In the genomic region with DNA sequence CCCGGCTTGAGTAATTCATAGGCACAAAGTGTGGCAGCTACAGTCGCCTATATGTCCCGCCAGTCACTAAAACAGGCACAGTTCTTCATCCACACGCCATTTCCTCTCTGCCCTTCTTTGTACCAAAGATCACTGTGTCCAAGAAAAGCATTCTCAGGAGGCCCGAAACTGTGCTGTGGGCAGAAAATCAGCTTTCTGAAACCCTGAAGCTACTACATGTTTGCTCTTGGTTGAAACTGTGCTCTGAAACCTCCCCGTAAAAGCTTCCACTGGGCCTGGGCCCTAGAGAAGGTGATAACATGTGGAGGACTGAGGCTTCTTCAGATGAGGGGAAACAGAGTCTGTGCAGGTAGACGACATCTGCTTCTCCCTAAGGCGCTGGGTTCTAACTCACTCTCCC, we compare ENCODE assay signal across 11 cellular contexts.
DNase-seq lines count a peak whose midpoint lies in the region; ATAC-seq, FAIRE-seq and TF ChIP-seq lines count a peak whose summit lies in the region.
"Had no signal": no experiment of that assay in that cellular context is flagged by ENCODE, and none has a peak within 500 bp of the region (broad histone marks: within the 10 kb centered on the region; RNA-seq: fewer than 3 reads in every experiment).

No MANE protein-coding gene starts in this region.

- H3K4me2 ChIP-seq in A549 (peak overlapping the region; percentile 69), neuronal stem cell (ENCODE audit: insufficient read depth, low read length, poor library complexity, severe bottlenecking) (no peak overlapping the region)

- POLR2A ChIA-PET in A549 (lab: Yijun Ruan, JAX): no interaction called here

- H3K27ac ChIP-seq in A549 (peak overlapping the region; percentile 61 to 74), neuronal stem cell (replicated peaks; ENCODE audit: low read length) (no peak overlapping the region)

- DNase-seq in A549 (ENCODE audit: low read depth in 1 of 2, low spot score in 1 of 2) (no peak), GM19238 (ENCODE audit: insufficient read length, low spot score) (peak; percentile 64), NCI-H2227 (lab: John Stamatoyannopoulos, UW; ENCODE audit: unreplicated experiment) (no peak), foreskin melanocyte (no peak), HPDE6-E6E7 (ENCODE audit: extremely low spot score) (no peak), neuronal stem cell (ENCODE audit: low spot score) (no peak)
- DNase-seq: NCI-H510A treated with DMSO at 0.1 percent for 48 hours, right cardiac atrium had no signal

- TF ChIP-seq POLR2A in A549 (IDR thresholded peaks at IDR 0.05; ENCODE audit: low read length): no peak

- H2BK12ac ChIP-seq in neuronal stem cell (ENCODE audit: low read length): no peak overlapping the region

- H3K27me3 ChIP-seq in neuronal stem cell (ENCODE audit: control insufficient read depth in 3 of 3, insufficient read depth in 3 of 3, low read depth in 1 of 3, low read length in 3 of 3): peaks cover 0 to 2% (median 0%) of the 10 kb centered on the region in 3 experiments

- H4K91ac ChIP-seq in neuronal stem cell (ENCODE audit: low read depth, low read length, poor library complexity): no peak overlapping the region

- H3K9me3 ChIP-seq in A549 (no peaks in the 10 kb centered on the region), neuronal stem cell (replicated peaks in 1 of 2; ENCODE audit: control insufficient read depth in 2 of 2, insufficient read depth in 1 of 2, low read depth in 1 of 2, low read length in 2 of 2) (peaks cover 0 to 3% of the 10 kb centered on the region in 2 donors)

- H2BK15ac ChIP-seq in neuronal stem cell (ENCODE audit: low read length): no peak overlapping the region

- no peak overlapping the region for H2BK5ac ChIP-seq in neuronal stem cell (ENCODE audit: low read length)

- H3K4ac ChIP-seq in neuronal stem cell (ENCODE audit: low read length): no peak overlapping the region

- no peak overlapping the region for H3K9ac ChIP-seq in neuronal stem cell (ENCODE audit: low read depth, low read length, poor library complexity)

- no peak for TF ChIP-seq RAD21 in A549 (conservative IDR thresholded peaks at IDR 0.05 in 1 of 2, IDR thresholded peaks at IDR 0.05 in 1 of 2)

- H3K4me1 ChIP-seq in A549 (peaks cover 43% of the 10 kb centered on the region), neuronal stem cell (ENCODE audit: control insufficient read depth in 2 of 2, insufficient read depth in 1 of 2, low read depth in 1 of 2, low read length in 2 of 2) (no peaks in the 10 kb centered on the region)

- no peaks in the 10 kb centered on the region for H3K36me3 ChIP-seq in neuronal stem cell (replicated peaks in 1 of 2; ENCODE audit: control insufficient read depth in 2 of 2, insufficient read depth in 2 of 2, low read length in 2 of 2)

- ATAC-seq in A549 (peak in 1 of 2 experiments; percentile 13; a peak in 3 of 6 replicates), HG02623 (IDR thresholded peaks at IDR 0.05; ENCODE audit: unreplicated experiment) (peak; percentile 90), HG03460 (IDR thresholded peaks at IDR 0.05; ENCODE audit: unreplicated experiment) (peak; percentile 92)
- ATAC-seq: right cardiac atrium had no signal

- no peak overlapping the region for H4K8ac ChIP-seq in neuronal stem cell (ENCODE audit: low read depth, low read length)

- TF ChIP-seq CTCF in A549 (IDR thresholded peaks at IDR 0.05): no peak

- H2AFZ ChIP-seq in neuronal stem cell (ENCODE audit: low read length): no peak overlapping the region

- no peak for TF ChIP-seq EP300 in A549 (IDR thresholded peaks at IDR 0.05)

- CTCF ChIA-PET in A549 (lab: Yijun Ruan, JAX): interaction anchor here (1.1 to 2.6 kb wide), 3 partner anchors 14 to 73 kb away, joined by 4 to 10 read pairs (median 4); no protein-coding TSS in a partner anchor

- no peak for FAIRE-seq in A549 (lab: Jason Lieb, UNC)
- FAIRE-seq: frontal cortex had no signal

- H3K4me3 ChIP-seq in A549 (no peak overlapping the region), neuronal stem cell (ENCODE audit: low read length in 2 of 2) (no peak overlapping the region)

- no peaks in the 10 kb centered on the region for H3K79me1 ChIP-seq in neuronal stem cell (ENCODE audit: low read depth, low read length)

- no peak overlapping the region for H3K14ac ChIP-seq in neuronal stem cell (ENCODE audit: low read length)

- no peak overlapping the region for H3K23ac ChIP-seq in neuronal stem cell (ENCODE audit: low read depth, low read length, poor library complexity)

- H3K18ac ChIP-seq in neuronal stem cell (ENCODE audit: low read length): no peak overlapping the region

- H2AK5ac ChIP-seq in neuronal stem cell (ENCODE audit: low read depth, low read length): no peak overlapping the region

- WGBS in A549 (ENCODE audit: missing lambda C conversion rate): 92% methylated on average over 8 of the region's 8 CpGs
- no CpG with 5 or more reads among the region's 8 CpGs for WGBS in neuronal stem cell (ENCODE audit: extremely low coverage in 2 of 2, insufficient read length in 2 of 2, insufficient replicate concordance in 1 of 2), 2 donors

- H2BK120ac ChIP-seq in neuronal stem cell (ENCODE audit: low read depth, low read length): no peak overlapping the region

TF ChIP-seq in A549, 52 proteins besides CTCF, POLR2A, EP300 and RAD21:
- TF ChIP-seq CEBPB (IDR thresholded peaks at IDR 0.05) (no peak), ZNF302 (CRISPR knock-in tag; IDR thresholded peaks at IDR 0.05) (no peak), HEYL (CRISPR knock-in tag; IDR thresholded peaks at IDR 0.05) (no peak), CHD2 (IDR thresholded peaks at IDR 0.05; ENCODE audit: low read length, partially characterized antibody) (no peak), GATA3 (IDR thresholded peaks at IDR 0.05; ENCODE audit: borderline replicate concordance) (no peak), MYC (IDR thresholded peaks at IDR 0.05; ENCODE audit: borderline replicate concordance, low read length) (no peak), MAX (IDR thresholded peaks at IDR 0.05) (no peak), CBX2 (IDR thresholded peaks at IDR 0.05; ENCODE audit: borderline replicate concordance, low read depth) (no peak), NR3C1 (IDR thresholded peaks at IDR 0.05) (no peak), TP53 (CRISPR knock-in tag; IDR thresholded peaks at IDR 0.05) (no peak), HOXB5 (CRISPR knock-in tag; IDR thresholded peaks at IDR 0.05) (no peak), POLR2AphosphoS2 (conservative IDR thresholded peaks at IDR 0.05; ENCODE audit: low read length) (no peak), RFX5 (IDR thresholded peaks at IDR 0.05) (no peak), TFCP2L1 (CRISPR knock-in tag; IDR thresholded peaks at IDR 0.05) (no peak)
- TF ChIP-seq, protein P1, sequence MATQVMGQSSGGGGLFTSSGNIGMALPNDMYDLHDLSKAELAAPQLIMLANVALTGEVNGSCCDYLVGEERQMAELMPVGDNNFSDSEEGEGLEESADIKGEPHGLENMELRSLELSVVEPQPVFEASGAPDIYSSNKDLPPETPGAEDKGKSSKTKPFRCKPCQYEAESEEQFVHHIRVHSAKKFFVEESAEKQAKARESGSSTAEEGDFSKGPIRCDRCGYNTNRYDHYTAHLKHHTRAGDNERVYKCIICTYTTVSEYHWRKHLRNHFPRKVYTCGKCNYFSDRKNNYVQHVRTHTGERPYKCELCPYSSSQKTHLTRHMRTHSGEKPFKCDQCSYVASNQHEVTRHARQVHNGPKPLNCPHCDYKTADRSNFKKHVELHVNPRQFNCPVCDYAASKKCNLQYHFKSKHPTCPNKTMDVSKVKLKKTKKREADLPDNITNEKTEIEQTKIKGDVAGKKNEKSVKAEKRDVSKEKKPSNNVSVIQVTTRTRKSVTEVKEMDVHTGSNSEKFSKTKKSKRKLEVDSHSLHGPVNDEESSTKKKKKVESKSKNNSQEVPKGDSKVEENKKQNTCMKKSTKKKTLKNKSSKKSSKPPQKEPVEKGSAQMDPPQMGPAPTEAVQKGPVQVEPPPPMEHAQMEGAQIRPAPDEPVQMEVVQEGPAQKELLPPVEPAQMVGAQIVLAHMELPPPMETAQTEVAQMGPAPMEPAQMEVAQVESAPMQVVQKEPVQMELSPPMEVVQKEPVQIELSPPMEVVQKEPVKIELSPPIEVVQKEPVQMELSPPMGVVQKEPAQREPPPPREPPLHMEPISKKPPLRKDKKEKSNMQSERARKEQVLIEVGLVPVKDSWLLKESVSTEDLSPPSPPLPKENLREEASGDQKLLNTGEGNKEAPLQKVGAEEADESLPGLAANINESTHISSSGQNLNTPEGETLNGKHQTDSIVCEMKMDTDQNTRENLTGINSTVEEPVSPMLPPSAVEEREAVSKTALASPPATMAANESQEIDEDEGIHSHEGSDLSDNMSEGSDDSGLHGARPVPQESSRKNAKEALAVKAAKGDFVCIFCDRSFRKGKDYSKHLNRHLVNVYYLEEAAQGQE (IDR thresholded peaks at IDR 0.05): no peak
- TF ChIP-seq, protein P2, sequence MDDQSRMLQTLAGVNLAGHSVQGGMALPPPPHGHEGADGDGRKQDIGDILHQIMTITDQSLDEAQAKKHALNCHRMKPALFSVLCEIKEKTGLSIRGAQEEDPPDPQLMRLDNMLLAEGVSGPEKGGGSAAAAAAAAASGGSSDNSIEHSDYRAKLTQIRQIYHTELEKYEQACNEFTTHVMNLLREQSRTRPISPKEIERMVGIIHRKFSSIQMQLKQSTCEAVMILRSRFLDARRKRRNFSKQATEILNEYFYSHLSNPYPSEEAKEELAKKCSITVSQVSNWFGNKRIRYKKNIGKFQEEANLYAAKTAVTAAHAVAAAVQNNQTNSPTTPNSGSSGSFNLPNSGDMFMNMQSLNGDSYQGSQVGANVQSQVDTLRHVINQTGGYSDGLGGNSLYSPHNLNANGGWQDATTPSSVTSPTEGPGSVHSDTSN (IDR thresholded peaks at IDR 0.05): no peak
- TF ChIP-seq, protein P3, sequence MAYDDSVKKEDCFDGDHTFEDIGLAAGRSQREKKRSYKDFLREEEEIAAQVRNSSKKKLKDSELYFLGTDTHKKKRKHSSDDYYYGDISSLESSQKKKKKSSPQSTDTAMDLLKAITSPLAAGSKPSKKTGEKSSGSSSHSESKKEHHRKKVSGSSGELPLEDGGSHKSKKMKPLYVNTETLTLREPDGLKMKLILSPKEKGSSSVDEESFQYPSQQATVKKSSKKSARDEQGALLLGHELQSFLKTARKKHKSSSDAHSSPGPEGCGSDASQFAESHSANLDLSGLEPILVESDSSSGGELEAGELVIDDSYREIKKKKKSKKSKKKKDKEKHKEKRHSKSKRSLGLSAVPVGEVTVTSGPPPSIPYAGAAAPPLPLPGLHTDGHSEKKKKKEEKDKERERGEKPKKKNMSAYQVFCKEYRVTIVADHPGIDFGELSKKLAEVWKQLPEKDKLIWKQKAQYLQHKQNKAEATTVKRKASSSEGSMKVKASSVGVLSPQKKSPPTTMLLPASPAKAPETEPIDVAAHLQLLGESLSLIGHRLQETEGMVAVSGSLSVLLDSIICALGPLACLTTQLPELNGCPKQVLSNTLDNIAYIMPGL (CRISPR knock-in tag; IDR thresholded peaks at IDR 0.05; ENCODE audit: borderline replicate concordance): no peak
